6 cellular contexts compared by ENCODE assay signal in the genomic region with DNA sequence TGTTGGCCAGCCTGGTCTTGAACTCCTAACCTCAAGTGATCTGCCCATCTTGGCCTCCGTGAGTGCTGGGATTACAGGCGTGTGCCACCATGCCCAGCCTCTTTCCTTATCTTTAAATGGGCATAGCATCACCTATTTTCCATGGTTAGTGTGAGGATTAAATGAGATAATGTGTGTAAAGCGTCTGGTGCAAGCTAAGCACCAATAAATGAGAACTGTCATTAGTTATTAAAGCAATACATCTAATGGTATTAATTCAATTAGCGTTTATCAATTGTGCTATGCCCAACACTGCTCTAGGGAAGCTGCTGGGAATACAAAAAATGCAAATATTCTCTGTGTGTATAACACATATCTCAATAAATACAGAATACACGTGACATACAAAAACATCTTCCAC.
"Had no signal": no experiment of that assay in that cellular context is flagged by ENCODE, and none has a peak within 500 bp of the region (broad histone marks: within the 10 kb centered on the region; RNA-seq: fewer than 3 reads in every experiment).

No MANE protein-coding gene starts in this region.

- ATAC-seq: GM12878 had no signal

- H3K4me3 ChIP-seq: GM12878 had no signal

- DNase-seq: GDM1, GF-D8 had no signal

- FAIRE-seq: G401.6, GM12878, GM12892, GM18507 had no signal
